In the genomic region with DNA sequence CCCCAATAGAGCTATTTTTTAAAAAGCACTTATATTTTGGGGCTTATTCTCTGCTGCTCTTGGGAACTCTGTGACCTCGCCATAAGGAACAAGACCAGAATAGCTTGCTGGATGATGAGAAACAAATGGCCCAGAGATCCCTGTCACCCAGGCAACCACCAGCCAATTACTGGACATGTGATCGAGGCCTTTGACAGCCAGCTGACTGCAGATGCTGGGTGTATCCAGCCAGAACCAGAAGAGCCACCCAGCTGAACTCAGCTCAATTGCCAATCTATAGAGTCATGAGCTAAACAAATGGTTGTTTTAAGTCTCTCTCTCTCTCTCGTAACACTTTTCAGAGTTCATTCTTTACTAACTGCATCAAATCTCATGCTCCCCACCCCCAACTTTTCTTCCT, we compare ENCODE assay signal across 2 cellular contexts.
TF ChIP-seq lines count a peak whose summit lies in the region.

No MANE protein-coding gene starts in this region.

TF ChIP-seq in HepG2, 621 proteins besides CTCF, POLR2A, EP300 and RAD21:
- TF ChIP-seq MLLT10 (CRISPR knock-in tag; IDR thresholded peaks at IDR 0.05) (no peak), KDM2A (CRISPR knock-in tag; IDR thresholded peaks at IDR 0.05; ENCODE audit: borderline replicate concordance, low read depth) (no peak), ZNF331 (CRISPR knock-in tag; IDR thresholded peaks at IDR 0.05) (peak; percentile 87)

TF ChIP-seq in K562, 482 proteins besides CTCF, POLR2A, EP300 and RAD21:
- peak; percentile 47 for TF ChIP-seq RFX1 (IDR thresholded peaks at IDR 0.05)
- TF ChIP-seq, protein P1, sequence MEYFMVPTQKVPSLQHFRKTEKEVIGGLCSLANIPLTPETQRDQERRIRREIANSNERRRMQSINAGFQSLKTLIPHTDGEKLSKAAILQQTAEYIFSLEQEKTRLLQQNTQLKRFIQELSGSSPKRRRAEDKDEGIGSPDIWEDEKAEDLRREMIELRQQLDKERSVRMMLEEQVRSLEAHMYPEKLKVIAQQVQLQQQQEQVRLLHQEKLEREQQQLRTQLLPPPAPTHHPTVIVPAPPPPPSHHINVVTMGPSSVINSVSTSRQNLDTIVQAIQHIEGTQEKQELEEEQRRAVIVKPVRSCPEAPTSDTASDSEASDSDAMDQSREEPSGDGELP (CRISPR knock-in tag; IDR thresholded peaks at IDR 0.05; ENCODE audit: borderline replicate concordance) = peak; percentile 23; the same call in 1 of the 2 replicates
- TF ChIP-seq ZBED1 (IDR thresholded peaks at IDR 0.05) = no peak
